Comparison of ENCODE assay signal across 8 cellular contexts in the genomic region with DNA sequence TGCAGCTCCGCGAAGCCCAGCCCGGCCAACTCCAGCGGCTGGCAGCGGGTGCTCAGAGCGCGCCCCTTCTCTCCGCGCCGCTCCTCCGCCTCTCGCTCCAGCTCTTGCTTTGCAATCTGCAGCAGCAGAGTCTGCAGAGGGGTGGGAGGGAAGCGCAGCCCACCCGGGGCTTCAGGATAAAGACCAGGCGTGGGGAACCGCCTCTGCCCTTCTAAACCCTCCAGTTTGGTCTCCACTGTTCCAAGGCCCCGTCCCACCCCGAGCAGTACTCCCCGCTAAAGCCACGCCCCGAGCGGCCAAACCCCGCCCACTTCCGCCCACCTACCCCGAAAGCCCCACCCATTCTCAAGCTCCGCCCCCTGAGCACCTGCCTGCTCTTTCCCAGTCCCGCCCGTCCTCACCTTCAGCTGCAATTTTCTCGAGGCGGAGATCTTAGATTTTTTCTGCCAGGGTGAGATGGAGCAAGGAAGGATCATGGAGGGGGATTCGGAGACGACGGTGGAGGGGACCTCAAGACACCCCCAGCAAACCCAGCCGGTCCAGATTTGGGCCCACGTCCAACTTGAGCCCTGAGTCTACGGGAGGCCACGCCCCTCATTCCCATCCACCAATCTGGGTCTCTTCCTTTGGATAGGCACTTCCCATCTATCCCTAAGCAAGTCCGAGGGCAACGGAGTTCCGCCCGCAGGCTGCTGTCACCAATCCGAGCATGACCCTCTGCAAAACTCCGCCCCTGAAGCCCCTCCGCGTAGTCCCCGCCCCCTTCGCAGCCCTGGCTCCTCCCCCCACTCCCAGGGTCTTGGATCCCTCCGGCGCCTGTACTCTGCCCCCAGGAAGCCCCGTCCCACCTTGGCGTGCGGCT. TPM values are rescaled to one million over a fixed set of nuclear protein-coding genes. Genes with fewer than 3 reads are reported as not detected.
A peak's percentile ranks its signal among the peaks of the same experiment; 100 is the strongest.
DNase-seq lines count a peak whose midpoint lies in the region; ATAC-seq and TF ChIP-seq lines count a peak whose summit lies in the region.

No MANE protein-coding gene starts in this region.

- no peak overlapping the region for H3K4me3 Mint-ChIP-seq in T-helper 2 cell treated with Interferon-gamma antibody and Interleukin-4, amounts not matched to agents 5 μg/mL and 100 μg/mL, for 36 hours
- peak overlapping the region; percentile 75 for H3K4me3 Mint-ChIP-seq in progenitor cell of endocrine pancreas (ENCODE audit: low read depth)

- H3K27ac Mint-ChIP-seq in T-helper 2 cell treated with Interferon-gamma antibody and Interleukin-4, amounts not matched to agents 5 μg/mL and 100 μg/mL, for 36 hours, result no peak overlapping the region
- no peak overlapping the region for H3K27ac Mint-ChIP-seq in progenitor cell of endocrine pancreas

- no peak for TF ChIP-seq CTCF in progenitor cell of endocrine pancreas (IDR thresholded peaks at IDR 0.05; ENCODE audit: unreplicated experiment)

- peaks cover 22% of the 10 kb centered on the region for H3K4me1 Mint-ChIP-seq in T-helper 2 cell treated with Interferon-gamma antibody and Interleukin-4, amounts not matched to agents 5 μg/mL and 100 μg/mL, for 36 hours (ENCODE audit: low read depth)
- peaks cover 2% of the 10 kb centered on the region for H3K4me1 Mint-ChIP-seq in progenitor cell of endocrine pancreas (ENCODE audit: low read depth)

- H3K27me3 Mint-ChIP-seq in T-helper 2 cell treated with Interferon-gamma antibody and Interleukin-4, amounts not matched to agents 5 μg/mL and 100 μg/mL, for 36 hours (ENCODE audit: low read depth), result peaks cover 23% of the 10 kb centered on the region
- peaks cover 40% of the 10 kb centered on the region for H3K27me3 Mint-ChIP-seq in progenitor cell of endocrine pancreas

- ATAC-seq in HG03565 (IDR thresholded peaks at IDR 0.05; ENCODE audit: unreplicated experiment), result no peak

- peak; percentile 75 for DNase-seq in COLO829 (ENCODE audit: low spot score)
- DNase-seq in M059J (ENCODE audit: low read depth), result peak; percentile 46
- peak; percentile 9 for DNase-seq in T-helper 2 cell treated with Interferon-gamma antibody and Interleukin-4, amounts not matched to agents 5 μg/mL and 100 μg/mL, for 36 hours (ENCODE audit: low spot score)
- DNase-seq in fibroblast of the conjunctiva (ENCODE audit: low read depth), result peak; percentile 30
- peak; percentile 71 for DNase-seq in progenitor cell of endocrine pancreas (ENCODE audit: low spot score, unreplicated experiment)
- DNase-seq in DMS114 treated with DMSO at 0.1 percent for 48 hours (lab: John Stamatoyannopoulos, UW; ENCODE audit: unreplicated experiment), result no peak
- no peak for DNase-seq in A172 (ENCODE audit: low spot score)

- H3K9me3 Mint-ChIP-seq in T-helper 2 cell treated with Interferon-gamma antibody and Interleukin-4, amounts not matched to agents 5 μg/mL and 100 μg/mL, for 36 hours, result peaks cover 8% of the 10 kb centered on the region
- H3K9me3 Mint-ChIP-seq in progenitor cell of endocrine pancreas (ENCODE audit: low read depth), result no peaks in the 10 kb centered on the region

- H3K36me3 Mint-ChIP-seq in T-helper 2 cell treated with Interferon-gamma antibody and Interleukin-4, amounts not matched to agents 5 μg/mL and 100 μg/mL, for 36 hours (ENCODE audit: low read depth), result no peaks in the 10 kb centered on the region
- peaks cover 3% of the 10 kb centered on the region for H3K36me3 Mint-ChIP-seq in progenitor cell of endocrine pancreas (ENCODE audit: insufficient read depth)

RNA-seq across cellular contexts. Expression of gene TNNI3, which starts 1.1 kb away (rescaled TPM):
- 0.42 TPM in 1 of 2 replicates, not detected in the other for total RNA-seq in M059J (2014; rRNA removed; shearing (Covaris generic))
- total RNA-seq in progenitor cell of endocrine pancreas, result 5.5 and 6.0 TPM in 2 replicates
- 0.77 TPM in 1 of 2 replicates, not detected in the other for total RNA-seq in A172 (2014; rRNA removed; shearing (Covaris generic))

RNA-seq across cellular contexts. Expression of gene TNNT1, which starts 7.4 kb away (rescaled TPM):
- 25.5 and 40.1 TPM in 2 replicates for total RNA-seq in M059J (2014; rRNA removed; shearing (Covaris generic))
- total RNA-seq in progenitor cell of endocrine pancreas, result 4.6 and 5.5 TPM in 2 replicates
- 467 and 500 TPM in 2 replicates for total RNA-seq in A172 (2014; rRNA removed; shearing (Covaris generic))

RNA-seq across cellular contexts. Expression of gene DNAAF3, which starts 10.0 kb away (rescaled TPM):
- total RNA-seq in M059J (2014; rRNA removed; shearing (Covaris generic)), result 0.44 and 4.0 TPM in 2 replicates
- total RNA-seq in progenitor cell of endocrine pancreas, result 14.9 and 18.4 TPM in 2 replicates
- 10.6 and 15.6 TPM in 2 replicates for total RNA-seq in A172 (2014; rRNA removed; shearing (Covaris generic))

RNA-seq across cellular contexts. Expression of gene SYT5, which starts 23.7 kb away (rescaled TPM):
- not detected in 2 replicates for total RNA-seq in M059J (2014; rRNA removed; shearing (Covaris generic))
- 4.3 and 4.8 TPM in 2 replicates for total RNA-seq in progenitor cell of endocrine pancreas
- 0.09 and 1.8 TPM in 2 replicates for total RNA-seq in A172 (2014; rRNA removed; shearing (Covaris generic))

RNA-seq across cellular contexts. Expression of gene PPP1R12C, which starts 39.0 kb away (rescaled TPM):
- 26.9 and 39.9 TPM in 2 replicates for total RNA-seq in M059J (2014; rRNA removed; shearing (Covaris generic))
- 110 and 118 TPM in 2 replicates for total RNA-seq in progenitor cell of endocrine pancreas
- total RNA-seq in A172 (2014; rRNA removed; shearing (Covaris generic)), result 85.7 and 87.4 TPM in 2 replicates

Comparison
In these comparisons a context has a peak if more than half of its experiments do, and no peak if none do; other contexts are left out.
1. DNase-seq: peak in COLO829 (single experiment), M059J (single experiment), T-helper 2 cell treated with Interferon-gamma antibody and Interleukin-4, amounts not matched to agents 5 μg/mL and 100 μg/mL, for 36 hours (single experiment), fibroblast of the conjunctiva (single experiment) and progenitor cell of endocrine pancreas (single experiment); none in DMS114 treated with DMSO at 0.1 percent for 48 hours (single experiment) and A172 (single experiment).
2. RNA of gene TNNT1, which starts 7.4 kb away (total RNA-seq): 467 to 500 TPM in A172; 25.5 to 40.1 TPM in M059J and 4.6 to 5.5 TPM in progenitor cell of endocrine pancreas; every median in the first group is over 10 times any median in the second.